Comparison of ENCODE assay signal across 5 cellular contexts in the genomic region with DNA sequence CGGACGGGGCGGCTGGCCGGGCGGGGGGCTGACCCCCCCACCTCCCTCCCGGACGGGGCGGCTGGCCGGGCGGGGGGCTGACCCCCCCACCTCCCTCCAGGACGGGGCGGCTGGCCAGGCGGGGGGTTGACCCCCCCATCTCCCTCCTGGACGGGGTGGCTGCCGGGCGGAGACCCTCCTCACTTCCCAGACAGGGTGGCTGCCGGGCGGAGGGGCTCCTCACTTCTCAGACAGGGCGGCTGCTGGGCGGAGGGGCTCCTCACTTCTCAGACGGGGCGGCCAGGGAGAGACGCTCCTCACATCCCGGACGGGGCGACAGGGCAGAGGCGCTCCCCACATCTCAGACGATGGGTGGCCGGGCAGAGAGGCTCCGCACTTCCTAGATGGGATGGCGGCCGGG. TPM values are rescaled to one million over a fixed set of nuclear protein-coding genes. Genes with fewer than 3 reads are reported as not detected.
DNase-seq lines count a peak whose midpoint lies in the region; ATAC-seq and TF ChIP-seq lines count a peak whose summit lies in the region.
"Not testable (repeated sequence)": the region's sequence is repeated elsewhere in the genome, so short reads cannot be mapped to it uniquely, and the experiment has no call there.

No MANE protein-coding gene starts in this region.

- H3K36me3 ChIP-seq in lower lobe of right lung: peaks cover 14% of the 10 kb centered on the region
- H3K36me3 ChIP-seq in spleen: peaks cover 0 to 46% (median 3%) of the 10 kb centered on the region in 6 donors
- H3K36me3 ChIP-seq in upper lobe of left lung: peaks cover under 1 to 28% (median 8%) of the 10 kb centered on the region in 4 donors

- not testable (repeated sequence) for H3K9me3 ChIP-seq in lower lobe of right lung, upper lobe of left lung
- peaks cover 0 to 20% (median 14%) of the 10 kb centered on the region in 8 donors for H3K9me3 ChIP-seq in spleen

- H3K27me3 ChIP-seq in lower lobe of right lung (ENCODE audit: low read depth); spleen (replicated peaks in 1 of 7); upper lobe of left lung: not testable (repeated sequence)

- TF ChIP-seq POLR2A in lower leg skin (IDR thresholded peaks at IDR 0.05); spleen (IDR thresholded peaks at IDR 0.05); upper lobe of left lung (IDR thresholded peaks at IDR 0.05): not testable (repeated sequence)

- intact Hi-C loops in Right ventricle myocardium inferior (cut with DNase I); lower leg skin (cut with DNase I; ENCODE audit: low total_unique reads); lower lobe of right lung (cut with DNase I); spleen (cut with DNase I; ENCODE audit: low total_unique reads): not testable (repeated sequence)

- ATAC-seq in Right ventricle myocardium inferior; lower lobe of right lung; upper lobe of left lung (ENCODE audit: low FRiP score in 2 of 2): not testable (repeated sequence)

- TF ChIP-seq EP300 in upper lobe of left lung (IDR thresholded peaks at IDR 0.05): not testable (repeated sequence)

- H3K4me3 ChIP-seq in lower leg skin (ENCODE audit: low read depth, poor library complexity, severe bottlenecking) (peak overlapping the region; percentile 3), lower lobe of right lung (peak overlapping the region; percentile 8), spleen (peak overlapping the region in 6 of 8 donors; percentile 14 to 64 (median 36)), upper lobe of left lung (peak overlapping the region in 2 of 4 donors; percentile 31 to 50)

- DNase-seq in Right ventricle myocardium inferior (ENCODE audit: missing footprints) (peak; percentile 23), upper lobe of left lung (peak in 1 of 2 donors; percentile 63)
- not testable (repeated sequence) for DNase-seq in lower leg skin (ENCODE audit: low spot score in 2 of 2); lower lobe of right lung; spleen

- WGBS in lower leg skin, 2 donors: 66 to 82% methylated on average over 7 to 13 of the region's 32 CpGs
- WGBS in spleen, 5 donors: 80 to 97% (median 83%) methylated on average over 6 to 32 of the region's 32 CpGs; no CpG with 5 or more reads in 1 of the 5 donors
- 84 to 100% methylated on average over 1 to 6 of the region's 32 CpGs for WGBS in upper lobe of left lung, 2 donors

- H3K4me1 ChIP-seq in lower lobe of right lung: peaks cover 38% of the 10 kb centered on the region
- H3K4me1 ChIP-seq in spleen: peaks cover 6 to 49% (median 26%) of the 10 kb centered on the region in 6 donors
- peaks cover 37 to 50% (median 43%) of the 10 kb centered on the region in 4 donors for H3K4me1 ChIP-seq in upper lobe of left lung

- peak overlapping the region; percentile 18 for H3K27ac ChIP-seq in lower lobe of right lung
- H3K27ac ChIP-seq in spleen: peak overlapping the region in 6 of 8 donors; percentile 43 to 88 (median 82)
- peak overlapping the region in 3 of 4 donors; percentile 79 to 87 (median 83) for H3K27ac ChIP-seq in upper lobe of left lung

- not testable (repeated sequence) for TF ChIP-seq CTCF in lower leg skin (IDR thresholded peaks at IDR 0.05); lower lobe of right lung (IDR thresholded peaks at IDR 0.05); spleen (IDR thresholded peaks at IDR 0.05 in 8 of 11, conservative IDR thresholded peaks at IDR 0.05 in 3 of 11); upper lobe of left lung (IDR thresholded peaks at IDR 0.05)

RNA-seq across cellular contexts. Expression of gene HYAL1, which starts 8.7 kb away (rescaled TPM):
- total RNA-seq in Right ventricle myocardium inferior (70.1 TPM), lower leg skin (10 to 100 TPM; 16.7 to 35.5 (median 20.6) TPM), lower lobe of right lung (58.2 TPM), spleen (100 to 1,000 TPM in 5 of 7 donors, 10 to 100 TPM in 2; 46.8 to 172 (median 122) TPM), upper lobe of left lung (10 to 100 TPM; 22.0 to 99.1 (median 63.0) TPM)
- polyA plus RNA-seq in spleen: 10 to 100 TPM; 18.2 to 49.4 (median 46.6) TPM

RNA-seq across cellular contexts. Expression of gene HYAL2, which starts 10.5 kb away (rescaled TPM):
- total RNA-seq in Right ventricle myocardium inferior: 39.0 TPM
- 10 to 100 TPM; 44.1 to 95.7 (median 72.9) TPM for total RNA-seq in lower leg skin
- 155 TPM for total RNA-seq in lower lobe of right lung
- 100 to 1,000 TPM; 192 to 746 (median 523) TPM for total RNA-seq in spleen
- polyA plus RNA-seq in spleen: 100 to 1,000 TPM; 108 to 155 (median 123) TPM
- total RNA-seq in upper lobe of left lung: 100 to 1,000 TPM; 120 to 389 (median 226) TPM

RNA-seq across cellular contexts. Expression of gene HYAL3, which starts 12.8 kb away (rescaled TPM):
- total RNA-seq in Right ventricle myocardium inferior (1.4 TPM), lower leg skin (1 to 10 TPM; 1.9 to 4.1 (median 2.6) TPM), lower lobe of right lung (4.0 TPM), spleen (1 to 10 TPM in 6 of 7 donors, under 1 TPM in 1; 0.73 to 3.8 (median 2.7) TPM), upper lobe of left lung (1 to 10 TPM in 5 of 6 donors, under 1 TPM in 1; 0.33 to 5.7 (median 3.1) TPM)
- 1 to 10 TPM; 1.4 to 2.4 (median 2.1) TPM for polyA plus RNA-seq in spleen

RNA-seq across cellular contexts. Expression of gene NAA80, which starts 12.8 kb away (rescaled TPM):
- total RNA-seq in Right ventricle myocardium inferior (5.8 TPM), lower leg skin (10 to 100 TPM; 12.4 to 19.4 (median 15.1) TPM), lower lobe of right lung (9.3 TPM), spleen (10 to 100 TPM in 6 of 7 donors, 1 to 10 TPM in 1; 7.8 to 15.1 (median 11.8) TPM), upper lobe of left lung (10 to 100 TPM; 12.1 to 34.5 (median 15.1) TPM)
- polyA plus RNA-seq in spleen: 10 to 100 TPM; 12.4 to 15.5 (median 15.2) TPM

RNA-seq across cellular contexts. Expression of gene TUSC2, which starts 16.0 kb away (rescaled TPM):
- 32.8 TPM for total RNA-seq in Right ventricle myocardium inferior
- 10 to 100 TPM; 13.1 to 24.2 (median 18.0) TPM for total RNA-seq in lower leg skin
- total RNA-seq in lower lobe of right lung: 29.4 TPM
- total RNA-seq in spleen: 10 to 100 TPM; 19.4 to 33.6 (median 24.4) TPM
- polyA plus RNA-seq in spleen: 10 to 100 TPM; 20.6 to 36.5 (median 34.4) TPM
- total RNA-seq in upper lobe of left lung: 10 to 100 TPM; 16.8 to 36.1 (median 25.0) TPM

Comparison
In these comparisons a context has a peak if more than half of its experiments do, and no peak if none do; other contexts are left out.
1. H3K27ac ChIP-seq: peak in every context shown above with its lines; median percentile 83 in upper lobe of left lung; 82 in spleen; 18 in lower lobe of right lung.